Comparison of ENCODE assay signal across 20 cellular contexts in genomic region chr9:114232091-114232440, GRCh38.
A peak's percentile ranks its signal among the peaks of the same experiment; 100 is the strongest.
DNase-seq lines count a peak whose midpoint lies in the region; ATAC-seq and TF ChIP-seq lines count a peak whose summit lies in the region.
"Had no signal": no experiment of that assay in that cellular context is flagged by ENCODE, and none has a peak within 500 bp of the region (broad histone marks: within the 10 kb centered on the region; RNA-seq: fewer than 3 reads in every experiment).

No MANE protein-coding gene starts in this region.

- H3K9me3 Mint-ChIP-seq in endodermal cell = no peaks in the 10 kb centered on the region
- H3K9me3 Mint-ChIP-seq: CD14-positive monocyte had no signal

- H3K9ac ChIP-seq in endodermal cell (ENCODE audit: extremely low read depth, low read length, poor library complexity, severe bottlenecking) (no peak overlapping the region), neuronal stem cell (ENCODE audit: low read depth, low read length, poor library complexity) (peak overlapping the region; percentile 7)

- H3K4ac ChIP-seq in neuronal stem cell (ENCODE audit: low read length) = no peak overlapping the region

- H3K14ac ChIP-seq in neuronal stem cell (ENCODE audit: low read length) = peak overlapping the region; percentile 28

- H2AFZ ChIP-seq in neuronal stem cell (ENCODE audit: low read length) = no peak overlapping the region

- in situ Hi-C loops in HAP-1 (cut with MboI; ENCODE audit: low sequenced_read_pairs) = no loop called here

- no peak overlapping the region for H2BK120ac ChIP-seq in neuronal stem cell (ENCODE audit: low read depth, low read length)

- WGBS in endodermal cell (ENCODE audit: insufficient coverage in 1 of 2, insufficient read length in 1 of 2), 2 experiments = 92 to 97% methylated on average over 4 of the region's 4 CpGs
- WGBS in neuronal stem cell (ENCODE audit: extremely low coverage in 2 of 2, insufficient read length in 2 of 2, insufficient replicate concordance in 1 of 2), 2 donors = no CpG with 5 or more reads among the region's 4 CpGs

- no peak overlapping the region for H3K18ac ChIP-seq in neuronal stem cell (ENCODE audit: low read length)

- H2AK5ac ChIP-seq in neuronal stem cell (ENCODE audit: low read depth, low read length) = peak overlapping the region; percentile 13

- DNase-seq in Right ventricle myocardium inferior (ENCODE audit: missing footprints) (peak; percentile 14), left ventricle myocardium inferior (no peak), endodermal cell (no peak), neuronal stem cell (ENCODE audit: low spot score) (no peak), CD1c-positive myeloid dendritic cell (ENCODE audit: extremely low spot score) (no peak), ureter (ENCODE audit: low spot score) (no peak), HAP-1 (ENCODE audit: low spot score in 2 of 2) (no peak)
- DNase-seq: 8988T, BE2C, DMS153, DND-41, Karpas-422, NCI-H1092, NCI-H1436, NCI-H187 treated with DMSO at 0.1 percent for 48 hours, NCI-H2107, NCI-H446 treated with DMSO at 0.1 percent for 48 hours had no signal

- no peak overlapping the region for H4K8ac ChIP-seq in neuronal stem cell (ENCODE audit: low read depth, low read length)

- no peak overlapping the region for H3K23ac ChIP-seq in neuronal stem cell (ENCODE audit: low read depth, low read length, poor library complexity)

- H3K36me3 ChIP-seq in left ventricle myocardium inferior (no peaks in the 10 kb centered on the region), endodermal cell (ENCODE audit: control insufficient read depth, insufficient read depth, low read length) (peaks cover 17% of the 10 kb centered on the region), neuronal stem cell (replicated peaks in 1 of 2; ENCODE audit: control insufficient read depth in 2 of 2, insufficient read depth in 2 of 2, low read length in 2 of 2) (no peaks in the 10 kb centered on the region), HAP-1 (replicated peaks) (no peaks in the 10 kb centered on the region; the same call in 1 of the 2 replicates)
- H3K36me3 ChIP-seq: BE2C had no signal

- H3K27me3 ChIP-seq in left ventricle myocardium inferior (ENCODE audit: low read depth) (no peaks in the 10 kb centered on the region), endodermal cell (ENCODE audit: control insufficient read depth, insufficient read depth, low read length, poor library complexity, severe bottlenecking) (no peaks in the 10 kb centered on the region), neuronal stem cell (ENCODE audit: control insufficient read depth in 3 of 3, insufficient read depth in 3 of 3, low read depth in 1 of 3, low read length in 3 of 3) (no peaks in the 10 kb centered on the region), HAP-1 (ENCODE audit: low read depth) (no peaks in the 10 kb centered on the region)
- H3K27me3 ChIP-seq: BE2C had no signal

- no peak overlapping the region for H3K4me2 ChIP-seq in neuronal stem cell (ENCODE audit: insufficient read depth, low read length, poor library complexity, severe bottlenecking)

- H2BK15ac ChIP-seq in neuronal stem cell (ENCODE audit: low read length) = no peak overlapping the region

- peaks cover 22% of the 10 kb centered on the region for H3K4me1 ChIP-seq in left ventricle myocardium inferior
- no peaks in the 10 kb centered on the region for H3K4me1 ChIP-seq in endodermal cell (ENCODE audit: control insufficient read depth, insufficient read depth, low read length)
- peaks cover 27 to 36% of the 10 kb centered on the region in 2 donors for H3K4me1 ChIP-seq in neuronal stem cell (ENCODE audit: control insufficient read depth in 2 of 2, insufficient read depth in 1 of 2, low read depth in 1 of 2, low read length in 2 of 2)
- H3K4me1 ChIP-seq in HAP-1 = no peaks in the 10 kb centered on the region
- H3K4me1 ChIP-seq: BE2C had no signal

- peaks cover 10% of the 10 kb centered on the region for H3K36me3 Mint-ChIP-seq in endodermal cell (ENCODE audit: low read depth)
- H3K36me3 Mint-ChIP-seq: CD14-positive monocyte had no signal

- H3K27me3 Mint-ChIP-seq in endodermal cell (ENCODE audit: insufficient read depth) = no peaks in the 10 kb centered on the region

- H4K91ac ChIP-seq in neuronal stem cell (ENCODE audit: low read depth, low read length, poor library complexity) = no peak overlapping the region

- no peak overlapping the region for H2BK12ac ChIP-seq in neuronal stem cell (ENCODE audit: low read length)

- H3K27ac ChIP-seq in left ventricle myocardium inferior (replicated peaks) (no peak overlapping the region), endodermal cell (ENCODE audit: low read depth, low read length) (no peak overlapping the region), neuronal stem cell (replicated peaks; ENCODE audit: low read length) (no peak overlapping the region)

- H2BK5ac ChIP-seq in neuronal stem cell (ENCODE audit: low read length) = peak overlapping the region; percentile 20

- H3K4me3 ChIP-seq in left ventricle myocardium inferior = no peak overlapping the region
- no peak overlapping the region for H3K4me3 ChIP-seq in endodermal cell (ENCODE audit: low read length)
- no peak overlapping the region for H3K4me3 ChIP-seq in neuronal stem cell (ENCODE audit: low read length in 2 of 2)
- H3K4me3 ChIP-seq in HAP-1 = no peak overlapping the region

- TF ChIP-seq CTCF in left ventricle myocardium inferior (IDR thresholded peaks at IDR 0.05; ENCODE audit: borderline replicate concordance) (no peak), endodermal cell (conservative IDR thresholded peaks at IDR 0.05) (no peak)

- ATAC-seq in Right ventricle myocardium inferior = no peak
- no peak for ATAC-seq in GM18498 (IDR thresholded peaks at IDR 0.05; ENCODE audit: unreplicated experiment)
- ATAC-seq: SK-N-SH treated with all-trans-retinoic acid at 6 μM for 48 hours had no signal

- H3K79me1 ChIP-seq in neuronal stem cell (ENCODE audit: low read depth, low read length) = no peaks in the 10 kb centered on the region

- H3K4me3 Mint-ChIP-seq in endodermal cell = no peak overlapping the region
- H3K4me3 Mint-ChIP-seq: CD14-positive monocyte had no signal

- H3K9me3 ChIP-seq in left ventricle myocardium inferior (replicated peaks) = no peaks in the 10 kb centered on the region
- no peaks in the 10 kb centered on the region for H3K9me3 ChIP-seq in endodermal cell (ENCODE audit: control insufficient read depth, low read length)
- no peaks in the 10 kb centered on the region for H3K9me3 ChIP-seq in neuronal stem cell (replicated peaks in 1 of 2; ENCODE audit: control insufficient read depth in 2 of 2, insufficient read depth in 1 of 2, low read depth in 1 of 2, low read length in 2 of 2)
- no peaks in the 10 kb centered on the region for H3K9me3 ChIP-seq in HAP-1
- H3K9me3 ChIP-seq: BE2C had no signal

- intact Hi-C loops in Right ventricle myocardium inferior (cut with DNase I) (no loop called here), left ventricle myocardium inferior (cut with micrococcal nuclease) (no loop called here)

- peak overlapping the region; percentile 79 for H3K27ac Mint-ChIP-seq in endodermal cell

- H3K4me1 Mint-ChIP-seq in endodermal cell = peaks cover 5% of the 10 kb centered on the region
